Comparison of ENCODE assay signal across 23 cellular contexts in the genomic region with DNA sequence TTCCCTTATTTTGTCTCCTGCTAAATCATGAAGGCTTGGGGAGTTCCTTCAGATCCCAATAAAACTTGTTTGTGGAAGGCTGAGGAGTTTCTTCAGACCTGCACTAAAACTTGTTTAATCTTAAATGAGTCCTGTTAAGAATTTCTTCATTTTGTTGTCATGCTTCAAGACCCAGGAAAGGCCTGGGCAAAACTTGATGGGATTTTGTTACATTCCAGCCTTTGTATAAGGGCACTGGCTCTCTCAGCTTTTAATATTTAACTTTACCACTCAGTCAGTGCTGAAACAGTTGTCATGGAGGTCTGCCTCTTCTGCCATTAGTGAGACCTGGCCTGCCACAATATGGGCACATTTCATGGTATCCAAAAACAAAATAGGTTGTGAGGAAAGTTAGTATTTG.
"Had no signal": no experiment of that assay in that cellular context is flagged by ENCODE, and none has a peak within 500 bp of the region (broad histone marks: within the 10 kb centered on the region; RNA-seq: fewer than 3 reads in every experiment).

No MANE protein-coding gene starts in this region.

- H3K36me3 ChIP-seq: Peyer's patch, SJCRH30 had no signal

- H3K27ac ChIP-seq: PC-9, Peyer's patch, SJCRH30 had no signal

- H3K4me1 ChIP-seq: Peyer's patch, SJCRH30 had no signal

- H3K9me3 ChIP-seq: SJCRH30 had no signal

- DNase-seq: KBM-7, MV-4-11, NCI-H1048, NCI-H1105, NCI-H1417 treated with DMSO at 0.1 percent for 48 hours, NCI-H146, NCI-H1694 treated with DMSO at 0.1 percent for 48 hours, NCI-H1930, NCI-H2081 treated with DMSO at 0.1 percent for 48 hours, NCI-H2171, NCI-H226, NCI-H446, NCI-H510A, NCI-H524 treated with DMSO at 0.1 percent for 48 hours, NCI-H69, NCI-H774, OCI-M1, PC-9, Peyer's patch, SHP77 treated with DMSO at 0.1 percent for 48 hours, SJCRH30 had no signal

- H3K4me3 ChIP-seq: PC-9, Peyer's patch, SJCRH30 had no signal

- ATAC-seq: Right ventricle myocardium inferior, SK-N-SH treated with all-trans-retinoic acid at 6 μM for 48 hours had no signal
